In the genomic region with DNA sequence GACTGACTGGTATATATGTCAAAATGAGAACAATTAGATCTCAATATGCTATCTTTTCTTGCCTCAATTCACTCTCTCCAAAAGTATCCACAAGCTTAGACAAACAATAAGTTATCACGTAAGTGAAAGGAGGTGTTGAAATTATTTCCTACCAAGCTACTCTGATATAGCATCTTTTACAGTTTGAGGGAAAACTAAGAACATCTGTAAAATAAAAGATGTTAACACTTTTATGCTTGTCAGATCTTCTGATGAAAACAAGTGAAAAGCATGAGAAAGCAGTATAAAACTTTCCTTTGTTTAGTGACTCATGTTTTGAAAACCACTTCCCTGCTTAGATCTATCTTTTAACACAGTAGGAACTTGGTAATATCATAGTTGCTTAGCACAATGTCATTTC, we compare ENCODE assay signal across 17 cellular contexts. TPM values are rescaled to one million over a fixed set of nuclear protein-coding genes. Genes with fewer than 3 reads are reported as not detected.
DNase-seq lines count a peak whose midpoint lies in the region; ATAC-seq and TF ChIP-seq lines count a peak whose summit lies in the region.
"Had no signal": no experiment of that assay in that cellular context is flagged by ENCODE, and none has a peak within 500 bp of the region (broad histone marks: within the 10 kb centered on the region; RNA-seq: fewer than 3 reads in every experiment).

No MANE protein-coding gene starts in this region.

- POLR2A ChIA-PET in MCF 10A (lab: Yijun Ruan, JAX) = no interaction called here

- CTCF ChIA-PET in mammary epithelial cell (lab: Charles Lee; ENCODE audit: low non-redundant PET) (no interaction called here), MCF 10A (lab: Yijun Ruan, JAX) (interaction anchor here (0.6 kb wide), 1 partner anchor 274 kb away, joined by 3 read pairs; no protein-coding TSS in a partner anchor)

- no peaks in the 10 kb centered on the region for H3K36me3 Mint-ChIP-seq in MCF 10A (ENCODE audit: insufficient read depth, unreplicated experiment)
- H3K36me3 Mint-ChIP-seq: activated naive CD8-positive, alpha-beta T cell treated with anti-CD3 and anti-CD28 coated beads, Interleukin-2, amount 10 ng/mL, durations not matched to agents 7 days and 5 days had no signal

- BruUV-seq in mammary epithelial cell (replicated peaks; lab: Mats Ljungman, UMichigan) = no TSS peak
- no TSS peak for BruUV-seq in MCF 10A (replicated peaks; lab: Mats Ljungman, UMichigan)

- H2AFZ ChIP-seq in mammary epithelial cell (ENCODE audit: low read depth, low read length) = no peak overlapping the region

- H3K9me3 Mint-ChIP-seq in MCF 10A (ENCODE audit: unreplicated experiment) = no peaks in the 10 kb centered on the region
- H3K9me3 Mint-ChIP-seq: activated naive CD8-positive, alpha-beta T cell treated with anti-CD3 and anti-CD28 coated beads, Interleukin-2, amount 10 ng/mL, durations not matched to agents 7 days and 5 days had no signal

- H3K36me3 ChIP-seq in mammary epithelial cell (ENCODE audit: insufficient read depth, low read length) = no peaks in the 10 kb centered on the region
- no peaks in the 10 kb centered on the region; the same call in 1 of the 2 replicates for H3K36me3 ChIP-seq in RWPE2 (ENCODE audit: low read depth)
- H3K36me3 ChIP-seq in psoas muscle (ENCODE audit: insufficient read depth in 1 of 2, low read depth in 1 of 2) = no peaks in the 10 kb centered on the region
- H3K36me3 ChIP-seq: BLaER1, heart right ventricle had no signal

- H3K9ac ChIP-seq in mammary epithelial cell (ENCODE audit: insufficient read depth, low read length) = no peak overlapping the region
- H3K9ac ChIP-seq: BLaER1 had no signal

- peak; percentile 24 for DNase-seq in mammary epithelial cell
- no peak for DNase-seq in MCF 10A (ENCODE audit: unreplicated experiment)
- no peak for DNase-seq in RWPE2 (ENCODE audit: low spot score)
- peak; percentile 69 for DNase-seq in fibroblast of peridontal ligament (ENCODE audit: extremely low read depth)
- DNase-seq in NOMO-1 treated with DMSO at 0.1 percent for 48 hours (lab: John Stamatoyannopoulos, UW; ENCODE audit: unreplicated experiment) = no peak
- DNase-seq in GOT3 (lab: John Stamatoyannopoulos, UW) = no peak
- no peak for DNase-seq in psoas muscle
- DNase-seq: activated naive CD8-positive, alpha-beta T cell treated with anti-CD3 and anti-CD28 coated beads, Interleukin-2, amount 10 ng/mL, durations not matched to agents 7 days and 5 days; GF-D8; heart right ventricle; Kasumi-1; NCI-H2171 treated with DMSO at 0.1 percent for 48 hours; nucleus accumbens; stimulated activated CD8-positive, alpha-beta memory T cell treated with anti-CD3 and anti-CD28 coated beads, Interleukin-4, amount 100 ng/mL, for 48 hours had no signal

- H3K79me2 ChIP-seq in mammary epithelial cell (ENCODE audit: insufficient read depth, low read length) = no peaks in the 10 kb centered on the region

- H3K27ac Mint-ChIP-seq in MCF 10A (ENCODE audit: low read depth, unreplicated experiment) = no peak overlapping the region
- H3K27ac Mint-ChIP-seq: activated naive CD8-positive, alpha-beta T cell treated with anti-CD3 and anti-CD28 coated beads, Interleukin-2, amount 10 ng/mL, durations not matched to agents 7 days and 5 days had no signal

- in situ Hi-C loops in mammary epithelial cell (cut with MboI; ENCODE audit: low sequenced_read_pairs in 2 of 2) = no loop called here

- 90% methylated on average over 1 of the region's 1 CpG for WGBS in mammary epithelial cell (ENCODE audit: low coverage, missing lambda C conversion rate)
- WGBS in psoas muscle, 3 donors = 95 to 100% (median 96%) methylated on average over 1 of the region's 1 CpG

- no peak overlapping the region for H3K4me3 ChIP-seq in mammary epithelial cell (replicated peaks in 1 of 3; ENCODE audit: insufficient read depth in 1 of 3, low read depth in 2 of 3, low read length in 3 of 3)
- H3K4me3 ChIP-seq in RWPE2 (ENCODE audit: severe bottlenecking) = no peak overlapping the region
- H3K4me3 ChIP-seq in psoas muscle = no peak overlapping the region
- H3K4me3 ChIP-seq: BLaER1, heart right ventricle had no signal

- dilution Hi-C loops in mammary epithelial cell (cut with HindIII; ENCODE audit: low sequenced_read_pairs) = no loop called here

- H3K4me2 ChIP-seq in mammary epithelial cell (ENCODE audit: insufficient read depth, low read depth, low read length) = no peak overlapping the region
- H3K4me2 ChIP-seq: BLaER1 had no signal

- H3K4me3 Mint-ChIP-seq in MCF 10A (ENCODE audit: unreplicated experiment) = no peak overlapping the region
- H3K4me3 Mint-ChIP-seq: activated naive CD8-positive, alpha-beta T cell treated with anti-CD3 and anti-CD28 coated beads, Interleukin-2, amount 10 ng/mL, durations not matched to agents 7 days and 5 days had no signal

- no peaks in the 10 kb centered on the region for H3K4me1 Mint-ChIP-seq in MCF 10A (ENCODE audit: insufficient read depth, unreplicated experiment)

- H3K9me3 ChIP-seq in mammary epithelial cell (replicated peaks; ENCODE audit: insufficient read depth, low read length) = no peaks in the 10 kb centered on the region
- H3K9me3 ChIP-seq in RWPE2 (ENCODE audit: severe bottlenecking) = no peaks in the 10 kb centered on the region
- no peaks in the 10 kb centered on the region for H3K9me3 ChIP-seq in psoas muscle
- H3K9me3 ChIP-seq: BLaER1, heart right ventricle had no signal

- ATAC-seq in RWPE2 (ENCODE audit: low read depth) (0 out of 3 replicates have a peak, but pooled peaks have one; percentile 46), HG02981 (IDR thresholded peaks at IDR 0.05; ENCODE audit: unreplicated experiment) (no peak), psoas muscle (no peak)

- H3K27me3 Mint-ChIP-seq in MCF 10A (ENCODE audit: insufficient read depth, unreplicated experiment) = no peaks in the 10 kb centered on the region
- H3K27me3 Mint-ChIP-seq: activated naive CD8-positive, alpha-beta T cell treated with anti-CD3 and anti-CD28 coated beads, Interleukin-2, amount 10 ng/mL, durations not matched to agents 7 days and 5 days had no signal

- no peaks in the 10 kb centered on the region for H3K27me3 ChIP-seq in mammary epithelial cell (ENCODE audit: insufficient read depth, low read length)
- H3K27me3 ChIP-seq in RWPE2 (ENCODE audit: insufficient read depth, poor library complexity, severe bottlenecking) = no peaks in the 10 kb centered on the region
- no peaks in the 10 kb centered on the region for H3K27me3 ChIP-seq in psoas muscle (ENCODE audit: insufficient read depth in 3 of 3, low read length in 2 of 3)
- H3K27me3 ChIP-seq: BLaER1, heart right ventricle had no signal

- no peaks in the 10 kb centered on the region for H4K20me1 ChIP-seq in mammary epithelial cell (ENCODE audit: insufficient read depth, low read length)
- H4K20me1 ChIP-seq: BLaER1 had no signal

- H3K27ac ChIP-seq in mammary epithelial cell (ENCODE audit: insufficient read depth, low read depth, low read length) = no peak overlapping the region
- no peak overlapping the region for H3K27ac ChIP-seq in RWPE2 (ENCODE audit: poor library complexity, severe bottlenecking)
- H3K27ac ChIP-seq in psoas muscle = no peak overlapping the region
- H3K27ac ChIP-seq: BLaER1, heart right ventricle had no signal

- no peaks in the 10 kb centered on the region for H3K4me1 ChIP-seq in mammary epithelial cell (ENCODE audit: insufficient read depth, low read length)
- H3K4me1 ChIP-seq in RWPE2 (ENCODE audit: insufficient read depth, poor library complexity, severe bottlenecking) = peaks cover 5% of the 10 kb centered on the region
- H3K4me1 ChIP-seq in psoas muscle = no peaks in the 10 kb centered on the region
- H3K4me1 ChIP-seq: BLaER1, heart right ventricle had no signal

- TF ChIP-seq CTCF in mammary epithelial cell (conservative IDR thresholded peaks at IDR 0.05 in 1 of 2, IDR thresholded peaks at IDR 0.05 in 1 of 2; ENCODE audit: extremely low read depth in 1 of 2, insufficient read depth in 1 of 2, low read depth in 1 of 2, low read length in 2 of 2) (no peak), MCF 10A (IDR thresholded peaks at IDR 0.05; ENCODE audit: unreplicated experiment) (no peak), RWPE2 (IDR thresholded peaks at IDR 0.05; ENCODE audit: poor library complexity, severe bottlenecking) (no peak), psoas muscle (IDR thresholded peaks at IDR 0.05) (no peak)

- intact Hi-C loops in mammary epithelial cell (cut with micrococcal nuclease) = no loop called here
- intact Hi-C loops in MCF 10A (cut with micrococcal nuclease) = no loop called here
- intact Hi-C loops in psoas muscle (cut with DNase I) = no loop called here

RNA-seq across cellular contexts. Expression of a gene that starts 8.4 kb away (rescaled TPM):
- total RNA-seq in mammary epithelial cell = not detected
- polyA plus RNA-seq in mammary epithelial cell = not detected
- polyA minus RNA-seq in mammary epithelial cell = not detected
- total RNA-seq in MCF 10A (2022) = not detected in 2 replicates
- not detected for total RNA-seq in psoas muscle
- polyA plus RNA-seq in psoas muscle = under 1 TPM in 2 of 3 donors, not detected in 1; 0.01 to 0.03 TPM
- total RNA-seq: activated CD8-positive, alpha-beta memory T cell treated with anti-CD3 and anti-CD28 coated beads for 36 hours; activated naive CD8-positive, alpha-beta T cell treated with anti-CD3 and anti-CD28 coated beads, Interleukin-2, amount 10 ng/mL, durations not matched to agents 7 days and 5 days had no signal

Comparison
In these comparisons a context has a peak if more than half of its experiments do, and no peak if none do; other contexts are left out.
1. DNase-seq: peak in mammary epithelial cell (single experiment) and fibroblast of peridontal ligament (single experiment); none in MCF 10A (single experiment), RWPE2 (single experiment), NOMO-1 treated with DMSO at 0.1 percent for 48 hours (single experiment), GOT3 (single experiment) and psoas muscle (0 of 2).